9 cellular contexts compared by ENCODE assay signal in genomic region chr1:36553591-36554417, GRCh38.
DNase-seq lines count a peak whose midpoint lies in the region; ATAC-seq and TF ChIP-seq lines count a peak whose summit lies in the region.
"Had no signal": no experiment of that assay in that cellular context is flagged by ENCODE, and none has a peak within 500 bp of the region (broad histone marks: within the 10 kb centered on the region; RNA-seq: fewer than 3 reads in every experiment).

No MANE protein-coding gene starts in this region.

- H3K9ac ChIP-seq in BLaER1, result no peak overlapping the region

- H3K36me3 ChIP-seq in BLaER1 (no peaks in the 10 kb centered on the region), mucosa of descending colon (ENCODE audit: low read depth) (no peaks in the 10 kb centered on the region)
- no peaks in the 10 kb centered on the region for H3K36me3 ChIP-seq in effector memory CD4-positive, alpha-beta T cell (ENCODE audit: control insufficient read depth, insufficient read depth, low read length)
- H3K36me3 ChIP-seq: uterus had no signal

- peak; percentile 83 for TF ChIP-seq CTCF in activated CD8-positive, alpha-beta T cell treated with anti-CD3 and anti-CD28 coated beads for 36 hours (IDR thresholded peaks at IDR 0.05)
- peak; percentile 17 for TF ChIP-seq CTCF in mucosa of descending colon (IDR thresholded peaks at IDR 0.05)

- H3K4me1 ChIP-seq in BLaER1 (peaks cover 6% of the 10 kb centered on the region; the same call in 1 of the 2 replicates), mucosa of descending colon (ENCODE audit: low read depth) (no peaks in the 10 kb centered on the region)
- H3K4me1 ChIP-seq in effector memory CD4-positive, alpha-beta T cell (ENCODE audit: control insufficient read depth, insufficient read depth, low read length, poor library complexity, severe bottlenecking), result no peaks in the 10 kb centered on the region
- H3K4me1 ChIP-seq: uterus had no signal

- no peaks in the 10 kb centered on the region for H3K36me3 Mint-ChIP-seq in activated CD8-positive, alpha-beta T cell treated with anti-CD3 and anti-CD28 coated beads for 36 hours (ENCODE audit: low read depth)

- POLR2A ChIA-PET in activated CD8-positive, alpha-beta T cell treated with anti-CD3 and anti-CD28 coated beads for 36 hours (lab: Charles Lee), result no interaction called here

- no peaks in the 10 kb centered on the region for H3K9me3 Mint-ChIP-seq in activated CD8-positive, alpha-beta T cell treated with anti-CD3 and anti-CD28 coated beads for 36 hours

- no peak overlapping the region for H3K4me3 ChIP-seq in BLaER1
- no peak overlapping the region for H3K4me3 ChIP-seq in effector memory CD4-positive, alpha-beta T cell (ENCODE audit: insufficient read depth, low read depth, low read length, poor library complexity, severe bottlenecking)
- no peak overlapping the region for H3K4me3 ChIP-seq in mucosa of descending colon
- H3K4me3 ChIP-seq: uterus had no signal

- no peak overlapping the region for H3K4me3 Mint-ChIP-seq in activated CD8-positive, alpha-beta T cell treated with anti-CD3 and anti-CD28 coated beads for 36 hours

- H3K4me1 Mint-ChIP-seq in activated CD8-positive, alpha-beta T cell treated with anti-CD3 and anti-CD28 coated beads for 36 hours (ENCODE audit: low read depth), result no peaks in the 10 kb centered on the region

- no peaks in the 10 kb centered on the region for H3K27me3 ChIP-seq in BLaER1
- H3K27me3 ChIP-seq in effector memory CD4-positive, alpha-beta T cell (replicated peaks; ENCODE audit: control insufficient read depth, insufficient read depth, low read length, poor library complexity, severe bottlenecking), result peaks cover 25% of the 10 kb centered on the region

- DNase-seq in HK-2 (ENCODE audit: unreplicated experiment), result peak; percentile 67
- peak; percentile 81 for DNase-seq in NCI-H69 (lab: John Stamatoyannopoulos, UW)
- peak; percentile 81 for DNase-seq in activated CD8-positive, alpha-beta T cell treated with anti-CD3 and anti-CD28 coated beads for 36 hours
- DNase-seq in effector memory CD4-positive, alpha-beta T cell, result peak; percentile 9 to 37 (median 28)
- DNase-seq in mucosa of descending colon, result peak in 2 of 3 donors; percentile 55 to 66
- DNase-seq in stimulated activated CD8-positive, alpha-beta memory T cell treated with anti-CD3 and anti-CD28 coated beads, Interleukin-4, amount 100 ng/mL, for 4 hours (ENCODE audit: low read depth in 2 of 2, low spot score in 1 of 2), result peak; percentile 14 to 29

- no peak overlapping the region for H3K27ac ChIP-seq in BLaER1
- no peak overlapping the region for H3K27ac ChIP-seq in effector memory CD4-positive, alpha-beta T cell (ENCODE audit: insufficient read depth, low read length, poor library complexity, severe bottlenecking)
- H3K27ac ChIP-seq: uterus had no signal

- CTCF ChIA-PET in activated CD8-positive, alpha-beta T cell treated with anti-CD3 and anti-CD28 coated beads for 36 hours (lab: Charles Lee), result interaction anchor here (0.8 to 1.7 kb wide), 8 partner anchors 8 to 180 kb away, joined by 3 to 5 read pairs (median 3); no protein-coding TSS in a partner anchor

- peak overlapping the region; percentile 19 for H3K4me2 ChIP-seq in BLaER1

- intact Hi-C loops in activated CD8-positive, alpha-beta T cell treated with anti-CD3 and anti-CD28 coated beads for 36 hours (cut with micrococcal nuclease), result no loop called here
- intact Hi-C loops in mucosa of descending colon (cut with DNase I, micrococcal nuclease), result no loop called here

- no peak overlapping the region for H3K27ac Mint-ChIP-seq in activated CD8-positive, alpha-beta T cell treated with anti-CD3 and anti-CD28 coated beads for 36 hours

- peak; percentile 89 for ATAC-seq in activated CD8-positive, alpha-beta T cell treated with anti-CD3 and anti-CD28 coated beads for 36 hours
- peak; percentile 64 for ATAC-seq in mucosa of descending colon
- ATAC-seq in HG02588 (IDR thresholded peaks at IDR 0.05; ENCODE audit: unreplicated experiment), result no peak

- H4K20me1 ChIP-seq in BLaER1, result no peaks in the 10 kb centered on the region

- peaks cover 29% of the 10 kb centered on the region for H3K27me3 Mint-ChIP-seq in activated CD8-positive, alpha-beta T cell treated with anti-CD3 and anti-CD28 coated beads for 36 hours

- no peaks in the 10 kb centered on the region for H3K9me3 ChIP-seq in BLaER1
- no peaks in the 10 kb centered on the region for H3K9me3 ChIP-seq in effector memory CD4-positive, alpha-beta T cell (ENCODE audit: control insufficient read depth, low read length)
- H3K9me3 ChIP-seq in mucosa of descending colon, result no peaks in the 10 kb centered on the region
- H3K9me3 ChIP-seq: uterus had no signal

Comparison
In these comparisons a context has a peak if more than half of its experiments do, and no peak if none do; other contexts are left out.
1. DNase-seq: peak in every context shown above with its lines; median percentile 81 in NCI-H69; 81 in activated CD8-positive, alpha-beta T cell treated with anti-CD3 and anti-CD28 coated beads for 36 hours; 67 in HK-2; 60 in mucosa of descending colon; 28 in effector memory CD4-positive, alpha-beta T cell; 22 in stimulated activated CD8-positive, alpha-beta memory T cell treated with anti-CD3 and anti-CD28 coated beads, Interleukin-4, amount 100 ng/mL, for 4 hours.